In the genomic region with DNA sequence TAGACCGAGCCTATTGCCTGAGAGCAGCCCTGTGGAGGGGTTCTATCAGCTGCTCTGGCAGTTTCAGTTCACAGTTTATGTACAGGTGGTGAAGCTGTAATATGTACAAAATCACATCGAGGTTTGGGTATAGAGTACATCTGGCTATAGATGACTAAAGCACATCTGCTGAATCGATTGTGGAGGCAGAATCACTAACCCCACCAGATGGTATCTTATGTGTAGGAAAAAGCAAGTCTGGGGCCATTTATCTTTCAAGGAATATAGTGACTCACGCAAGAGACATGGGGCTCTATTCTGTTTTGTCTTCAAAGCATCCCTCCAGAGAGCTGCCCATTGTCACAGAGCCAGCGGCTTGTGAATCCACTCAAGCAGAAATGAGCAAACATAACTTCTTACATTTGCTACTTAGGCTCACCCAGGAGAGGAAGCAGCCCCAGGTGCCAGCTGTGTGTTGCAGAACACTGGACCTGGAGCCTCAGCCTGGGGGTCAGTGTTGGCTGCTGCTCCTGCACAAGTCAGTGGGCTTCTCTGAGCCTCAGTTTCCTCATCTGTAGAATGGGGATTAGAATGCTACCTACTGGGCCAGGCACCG, we compare ENCODE assay signal across 8 cellular contexts. TPM values are rescaled to one million over a fixed set of nuclear protein-coding genes. Genes with fewer than 3 reads are reported as not detected.
DNase-seq lines count a peak whose midpoint lies in the region; ATAC-seq and TF ChIP-seq lines count a peak whose summit lies in the region.

No MANE protein-coding gene starts in this region.

- DNase-seq in EL (peak; percentile 80), SW480 (ENCODE audit: low spot score) (peak; percentile 63), osteoblast (ENCODE audit: insufficient read length, low spot score, missing footprints) (peak; percentile 98), Right ventricle myocardium inferior (ENCODE audit: missing footprints) (no peak), retina (no peak), SKM-1 (lab: John Stamatoyannopoulos, UW; ENCODE audit: unreplicated experiment) (no peak)

- H3K4me3 ChIP-seq in osteoblast (ENCODE audit: insufficient read depth, low read length): no peak overlapping the region

- H4K20me1 ChIP-seq in osteoblast (ENCODE audit: insufficient read depth, low read length): no peaks in the 10 kb centered on the region

- no peaks in the 10 kb centered on the region for H3K36me3 ChIP-seq in osteoblast (ENCODE audit: insufficient read depth, low read length)

- H2AFZ ChIP-seq in osteoblast (ENCODE audit: low read length): no peak overlapping the region

- H3K4me1 ChIP-seq in osteoblast (ENCODE audit: insufficient read depth, low read length): peaks cover 5% of the 10 kb centered on the region

- intact Hi-C loops in Right ventricle myocardium inferior (cut with DNase I): no loop called here

- ATAC-seq in GM19372 (IDR thresholded peaks at IDR 0.05; ENCODE audit: low read depth, unreplicated experiment): peak; percentile 64
- ATAC-seq in HG03196 (IDR thresholded peaks at IDR 0.05; ENCODE audit: unreplicated experiment): peak; percentile 70
- ATAC-seq in Right ventricle myocardium inferior: no peak

- no peaks in the 10 kb centered on the region for H3K27me3 ChIP-seq in osteoblast (ENCODE audit: insufficient read depth, low read length)

- no peaks in the 10 kb centered on the region for H3K9me3 ChIP-seq in osteoblast (ENCODE audit: low read depth, low read length)

- no peak overlapping the region for H3K4me2 ChIP-seq in osteoblast (ENCODE audit: insufficient read depth, low read length)

- H3K79me2 ChIP-seq in osteoblast (ENCODE audit: insufficient read depth, low read length): no peaks in the 10 kb centered on the region

- TF ChIP-seq CTCF in osteoblast (IDR thresholded peaks at IDR 0.05; ENCODE audit: extremely low read depth, low read depth, low read length): no peak

- no peak overlapping the region for H3K27ac ChIP-seq in osteoblast (ENCODE audit: low read depth, low read length)

RNA-seq across cellular contexts. Expression of a gene that starts 21.3 kb away (rescaled TPM):
- total RNA-seq in osteoblast: 24.2 and 26.4 TPM in 2 replicates
- total RNA-seq in Right ventricle myocardium inferior: 12.3 TPM

RNA-seq across cellular contexts. Expression of a gene that starts 22.5 kb away (rescaled TPM):
- total RNA-seq in osteoblast (under 0.01 and 0.29 TPM in 2 replicates), Right ventricle myocardium inferior (0.92 TPM)

Comparison
In these comparisons a context has a peak if more than half of its experiments do, and no peak if none do; other contexts are left out.
1. DNase-seq: peak in EL (single experiment), SW480 (single experiment) and osteoblast (single experiment); none in Right ventricle myocardium inferior (single experiment), retina (single experiment) and SKM-1 (single experiment).